In genomic region chr2:19955544-19956422, GRCh38 we compare ENCODE assay signal across 8 cellular contexts. TPM values are rescaled to one million over a fixed set of nuclear protein-coding genes. Genes with fewer than 3 reads are reported as not detected.
A peak's percentile ranks its signal among the peaks of the same experiment; 100 is the strongest.
DNase-seq lines count a peak whose midpoint lies in the region; ATAC-seq and TF ChIP-seq lines count a peak whose summit lies in the region.

No MANE protein-coding gene starts in this region.

- peak; percentile 75 for DNase-seq in G401 (ENCODE audit: low spot score)
- DNase-seq in KBM-7 = peak; percentile 58
- peak; percentile 17 to 70 (median 56) for DNase-seq in Peyer's patch
- peak in 1 of 2 donors; percentile 41 for DNase-seq in activated naive CD4-positive, alpha-beta T cell treated with anti-CD3 and anti-CD28 coated beads, Interleukin-2, amount 50 U/mL, for 72 hours (ENCODE audit: low spot score in 2 of 2)
- peak; percentile 70 for DNase-seq in glomerular visceral epithelial cell (ENCODE audit: extremely low spot score)
- DNase-seq in posterior cingulate gyrus = peak in 8 of 10 donors; percentile 18 to 93 (median 50)

- no peaks in the 10 kb centered on the region for H3K36me3 ChIP-seq in Peyer's patch

- no peaks in the 10 kb centered on the region for H3K9me3 Mint-ChIP-seq in activated naive CD4-positive, alpha-beta T cell treated with anti-CD3 and anti-CD28 coated beads, Interleukin-2, amount 50 U/mL, for 72 hours

- no peaks in the 10 kb centered on the region for H3K4me1 ChIP-seq in Peyer's patch

- peak in 5 of 6 experiments; percentile 14 to 83 (median 76) for TF ChIP-seq CTCF in Peyer's patch (IDR thresholded peaks at IDR 0.05)

- H3K27ac Mint-ChIP-seq in activated naive CD4-positive, alpha-beta T cell treated with anti-CD3 and anti-CD28 coated beads, Interleukin-2, amount 50 U/mL, for 72 hours = no peak overlapping the region

- intact Hi-C loops in posterior cingulate gyrus (cut with DNase I) = loop anchor here (2.0 kb wide), 1 partner anchor 143 kb away; no protein-coding TSS in a partner anchor

- no peak for TF ChIP-seq POLR2A in Peyer's patch (IDR thresholded peaks at IDR 0.05)

- H3K27me3 ChIP-seq in Peyer's patch = no peaks in the 10 kb centered on the region

- peak; percentile 90 for ATAC-seq in GM21723 (IDR thresholded peaks at IDR 0.05; ENCODE audit: unreplicated experiment)
- ATAC-seq in activated naive CD4-positive, alpha-beta T cell treated with anti-CD3 and anti-CD28 coated beads, Interleukin-2, amount 50 U/mL, for 72 hours = peak; percentile 64 to 79
- ATAC-seq in GM18520 (IDR thresholded peaks at IDR 0.05; ENCODE audit: unreplicated experiment) = no peak

- H3K27ac ChIP-seq in Peyer's patch = no peak overlapping the region

- no peaks in the 10 kb centered on the region for H3K9me3 ChIP-seq in Peyer's patch

- in situ Hi-C loops in G401 (cut with HindIII; ENCODE audit: low sequenced_read_pairs) = no loop called here
- in situ Hi-C loops in KBM-7 (cut with MboI; ENCODE audit: low pct_unique_long_range_greater_than_20kb, low sequenced_read_pairs) = no loop called here

- no peaks in the 10 kb centered on the region for H3K36me3 Mint-ChIP-seq in activated naive CD4-positive, alpha-beta T cell treated with anti-CD3 and anti-CD28 coated beads, Interleukin-2, amount 50 U/mL, for 72 hours

- H3K4me3 ChIP-seq in Peyer's patch = no peak overlapping the region

RNA-seq across cellular contexts. Expression of gene WDR35, which starts 34.1 kb away (rescaled TPM):
- 16.7 and 22.8 TPM in 2 replicates for total RNA-seq in G401 (2014; rRNA removed; shearing (Covaris generic))
- 1 to 10 TPM; 3.4 to 4.1 (median 3.8) TPM for total RNA-seq in Peyer's patch
- 1 to 10 TPM; 3.4 to 8.9 TPM for total RNA-seq in activated naive CD4-positive, alpha-beta T cell treated with anti-CD3 and anti-CD28 coated beads, Interleukin-2, amount 50 U/mL, for 72 hours

RNA-seq across cellular contexts. Expression of gene TTC32, which starts 54.0 kb away (rescaled TPM):
- 8.9 and 9.0 TPM in 2 replicates for total RNA-seq in G401 (2014; rRNA removed; shearing (Covaris generic))
- total RNA-seq in Peyer's patch = 10 to 100 TPM; 15.2 to 30.5 (median 21.4) TPM
- total RNA-seq in activated naive CD4-positive, alpha-beta T cell treated with anti-CD3 and anti-CD28 coated beads, Interleukin-2, amount 50 U/mL, for 72 hours = 10 to 100 TPM; 16.1 to 18.9 TPM

RNA-seq across cellular contexts. Expression of gene MATN3, which starts 56.7 kb away (rescaled TPM):
- total RNA-seq in G401 (2014; rRNA removed; shearing (Covaris generic)) = not detected in 2 replicates
- under 1 TPM in 1 of 4 donors, not detected in 3; 0.40 TPM for total RNA-seq in Peyer's patch
- not detected for total RNA-seq in activated naive CD4-positive, alpha-beta T cell treated with anti-CD3 and anti-CD28 coated beads, Interleukin-2, amount 50 U/mL, for 72 hours
